ENCODE assay signal across 1 cellular context in genomic region chr3:52537726-52538421, GRCh38.
TF ChIP-seq lines count a peak whose summit lies in the region.

No MANE protein-coding gene starts in this region.

TF ChIP-seq in GM23338, 12 proteins besides CTCF, POLR2A, EP300 and RAD21 (continued from another document):
- TF ChIP-seq ZNF462 (CRISPR knock-in tag; IDR thresholded peaks at IDR 0.05) (no peak), JUNB (IDR thresholded peaks at IDR 0.05; ENCODE audit: unreplicated experiment) (no peak), CREB1 (CRISPR knock-in tag; IDR thresholded peaks at IDR 0.05; ENCODE audit: low read depth) (no peak), NANOG (IDR thresholded peaks at IDR 0.05; ENCODE audit: borderline replicate concordance) (no peak), STAT1 (IDR thresholded peaks at IDR 0.05; ENCODE audit: unreplicated experiment) (no peak), ETS1 (IDR thresholded peaks at IDR 0.05) (no peak), REST (IDR thresholded peaks at IDR 0.05; ENCODE audit: unreplicated experiment) (no peak)
